ENCODE assay signal across 29 cellular contexts in genomic region chr12:95738024-95738611, GRCh38. TPM values are rescaled to one million over a fixed set of nuclear protein-coding genes. Genes with fewer than 3 reads are reported as not detected.
DNase-seq lines count a peak whose midpoint lies in the region; ATAC-seq, FAIRE-seq and TF ChIP-seq lines count a peak whose summit lies in the region.
"Had no signal": no experiment of that assay in that cellular context is flagged by ENCODE, and none has a peak within 500 bp of the region (broad histone marks: within the 10 kb centered on the region; RNA-seq: fewer than 3 reads in every experiment).

No MANE protein-coding gene starts in this region.

- H3K4ac ChIP-seq in H1 (replicated peaks; ENCODE audit: insufficient read length, low read depth, low read length) = no peak overlapping the region

- CTCF ChIA-PET in H1 (lab: Charles Lee; ENCODE audit: partially characterized antibody) = interaction anchor here (0.9 to 1.1 kb wide), 3 partner anchors 30 to 151 kb away, joined by 3 to 4 read pairs (median 3); no protein-coding TSS in a partner anchor
- CTCF ChIA-PET in activated naive CD4-positive, alpha-beta T cell treated with anti-CD3 and anti-CD28 coated beads for 36 hours (lab: Charles Lee) = no interaction called here

- H3F3A ChIP-seq in GM23338 (replicated peaks; ENCODE audit: low read depth) = no peaks in the 10 kb centered on the region

- H3K4me3 ChIP-seq in H1 (ENCODE audit: extremely low read depth in 1 of 4, insufficient read depth in 2 of 4, low read depth in 3 of 4, low read length in 4 of 4) = no peak overlapping the region
- H3K4me3 ChIP-seq in pancreas = peak overlapping the region in 2 of 4 donors; percentile 16 to 33
- H3K4me3 ChIP-seq in GM23338 = no peak overlapping the region
- H3K4me3 ChIP-seq: HAP-1, lung, sigmoid colon, testis had no signal

- H3K9me3 ChIP-seq in H1 (ENCODE audit: insufficient read depth in 2 of 2, low read depth in 1 of 2, low read length in 1 of 2) (no peaks in the 10 kb centered on the region), pancreas (no peaks in the 10 kb centered on the region)
- H3K9me3 ChIP-seq: HAP-1, sigmoid colon, testis had no signal

- no peaks in the 10 kb centered on the region for H3K9me3 Mint-ChIP-seq in activated naive CD4-positive, alpha-beta T cell treated with anti-CD3 and anti-CD28 coated beads for 36 hours
- H3K9me3 Mint-ChIP-seq in GM23338 = no peaks in the 10 kb centered on the region
- H3K9me3 Mint-ChIP-seq: activated CD4-positive, alpha-beta T cell treated with anti-CD3 and anti-CD28 coated beads, Interleukin-2, amount 10 ng/mL, durations not matched to agents 24 days and 14 days; activated naive CD8-positive, alpha-beta T cell treated with anti-CD3 and anti-CD28 coated beads, Interleukin-2, amount 50 U/mL, for 24 hours; activated T-cell treated with anti-CD3 and anti-CD28 coated beads, Interleukin-2, amount 50 U/mL, for 24 hours; CD4-positive, CD25-positive, alpha-beta regulatory T cell; central memory CD8-positive, alpha-beta T cell had no signal

- WGBS in H1 (ENCODE audit: extremely low coverage in 1 of 2, insufficient coverage in 1 of 2, insufficient read length in 1 of 2, insufficient replicate concordance in 2 of 2, low coverage in 1 of 2, low lambda C conversion rate in 2 of 2, missing lambda C conversion rate in 1 of 2), 2 experiments = 81% methylated on average over 11 of the region's 11 CpGs; no CpG with 5 or more reads in 1 of the 2 experiments
- WGBS in pancreas, 2 donors = 22 to 27% methylated on average over 11 of the region's 11 CpGs

- no peaks in the 10 kb centered on the region for H4K20me1 ChIP-seq in H1 (replicated peaks in 1 of 2; ENCODE audit: control insufficient read depth in 1 of 2, insufficient read depth in 2 of 2, low read length in 2 of 2)
- H4K20me1 ChIP-seq in GM23338 (replicated peaks; ENCODE audit: insufficient read depth) = 0 out of 2 replicates have a peak, but pooled peaks cover 3% of the 10 kb centered on the region

- no peak overlapping the region for H2BK20ac ChIP-seq in H1 (ENCODE audit: low read length)

- H3K4me1 Mint-ChIP-seq in activated naive CD4-positive, alpha-beta T cell treated with anti-CD3 and anti-CD28 coated beads for 36 hours (ENCODE audit: low read depth) = no peaks in the 10 kb centered on the region
- peaks cover 5% of the 10 kb centered on the region for H3K4me1 Mint-ChIP-seq in GM23338
- H3K4me1 Mint-ChIP-seq: activated CD4-positive, alpha-beta T cell treated with anti-CD3 and anti-CD28 coated beads, Interleukin-2, amount 10 ng/mL, durations not matched to agents 24 days and 14 days; activated naive CD8-positive, alpha-beta T cell treated with anti-CD3 and anti-CD28 coated beads, Interleukin-2, amount 50 U/mL, for 24 hours; CD4-positive, CD25-positive, alpha-beta regulatory T cell; central memory CD8-positive, alpha-beta T cell had no signal

- H3K9ac ChIP-seq in H1 (replicated peaks in 1 of 4; ENCODE audit: extremely low read depth in 1 of 4, low read depth in 3 of 4, low read length in 3 of 4) = no peak overlapping the region

- intact Hi-C loops in pancreas (cut with DNase I) = no loop called here
- intact Hi-C loops in activated naive CD4-positive, alpha-beta T cell treated with anti-CD3 and anti-CD28 coated beads for 36 hours (cut with micrococcal nuclease) = no loop called here

- H3K27ac ChIP-seq in H1 (ENCODE audit: low read depth, low read length) = no peak overlapping the region
- H3K27ac ChIP-seq in pancreas = peak overlapping the region; percentile 67 to 87 (median 87)
- H3K27ac ChIP-seq in GM23338 (ENCODE audit: low read depth) = no peak overlapping the region

- no peak overlapping the region for H3K4me3 Mint-ChIP-seq in activated naive CD4-positive, alpha-beta T cell treated with anti-CD3 and anti-CD28 coated beads for 36 hours
- no peak overlapping the region for H3K4me3 Mint-ChIP-seq in GM23338
- H3K4me3 Mint-ChIP-seq: activated CD4-positive, alpha-beta T cell treated with anti-CD3 and anti-CD28 coated beads, Interleukin-2, amount 10 ng/mL, durations not matched to agents 24 days and 14 days; activated naive CD8-positive, alpha-beta T cell treated with anti-CD3 and anti-CD28 coated beads, Interleukin-2, amount 50 U/mL, for 24 hours; activated T-cell treated with anti-CD3 and anti-CD28 coated beads, Interleukin-2, amount 50 U/mL, for 24 hours; CD4-positive, CD25-positive, alpha-beta regulatory T cell; central memory CD8-positive, alpha-beta T cell had no signal

- no peak overlapping the region for H3K4me2 ChIP-seq in H1 (ENCODE audit: insufficient read depth in 1 of 2, low read depth in 2 of 2, low read length in 2 of 2)
- no peak overlapping the region for H3K4me2 ChIP-seq in GM23338

- no peak overlapping the region for H4K5ac ChIP-seq in H1 (ENCODE audit: insufficient read length, low read depth, low read length)

- H3K23ac ChIP-seq in H1 (ENCODE audit: insufficient read length) = no peak overlapping the region

- H2AK5ac ChIP-seq in H1 (ENCODE audit: low read depth, low read length) = 0 out of 2 replicates have a peak overlapping the region, but pooled peaks have one; percentile 27

- no peak overlapping the region for H2BK5ac ChIP-seq in H1 (ENCODE audit: low read depth, low read length)

- no peaks in the 10 kb centered on the region for H3K79me1 ChIP-seq in H1 (ENCODE audit: low read depth, low read length)

- H4K8ac ChIP-seq in H1 (ENCODE audit: extremely low read depth, insufficient read depth, low read length) = no peak overlapping the region

- H3K27me3 ChIP-seq in H1 (replicated peaks in 1 of 4; ENCODE audit: control insufficient read depth in 3 of 4, extremely low read depth in 1 of 4, insufficient read depth in 3 of 4, low read length in 3 of 4) = no peaks in the 10 kb centered on the region
- no peaks in the 10 kb centered on the region for H3K27me3 ChIP-seq in pancreas
- no peaks in the 10 kb centered on the region for H3K27me3 ChIP-seq in GM23338 (ENCODE audit: insufficient read depth)
- H3K27me3 ChIP-seq: sigmoid colon, testis had no signal

- no peak for TF ChIP-seq POLR2A in H1 (IDR thresholded peaks at IDR 0.05; ENCODE audit: control extremely low read depth in 1 of 2, low read depth in 2 of 2, low read length in 2 of 2)

- ATAC-seq in pancreas = peak; percentile 76 to 84 (median 78)
- no peak for ATAC-seq in GM23338
- ATAC-seq: activated naive CD8-positive, alpha-beta T cell treated with anti-CD3 and anti-CD28 coated beads, Interleukin-2, amount 50 U/mL, for 24 hours had no signal

- H3K36me3 ChIP-seq in H1 (ENCODE audit: control insufficient read depth in 2 of 4, insufficient read depth in 4 of 4, low read length in 3 of 4) (no peaks in the 10 kb centered on the region), pancreas (no peaks in the 10 kb centered on the region), GM23338 (ENCODE audit: insufficient read depth) (no peaks in the 10 kb centered on the region)
- H3K36me3 ChIP-seq: HAP-1, sigmoid colon had no signal

- H3K4me1 ChIP-seq in H1 (replicated peaks in 1 of 4; ENCODE audit: control insufficient read depth in 3 of 4, insufficient read depth in 4 of 4, low read length in 3 of 4) (no peaks in the 10 kb centered on the region), pancreas (peaks cover 27 to 42% (median 38%) of the 10 kb centered on the region in 3 donors), GM23338 (ENCODE audit: insufficient read depth) (no peaks in the 10 kb centered on the region)

- no peaks in the 10 kb centered on the region for H3K9me2 ChIP-seq in GM23338 (ENCODE audit: insufficient read depth)

- no peak overlapping the region for H4K91ac ChIP-seq in H1 (replicated peaks; ENCODE audit: insufficient read length, low read length)

- H3K23me2 ChIP-seq in H1 (ENCODE audit: low read depth, low read length) = no peaks in the 10 kb centered on the region

- no peak overlapping the region for H3K27ac Mint-ChIP-seq in activated naive CD4-positive, alpha-beta T cell treated with anti-CD3 and anti-CD28 coated beads for 36 hours
- no peak overlapping the region for H3K27ac Mint-ChIP-seq in GM23338
- H3K27ac Mint-ChIP-seq: activated CD4-positive, alpha-beta T cell treated with anti-CD3 and anti-CD28 coated beads, Interleukin-2, amount 10 ng/mL, durations not matched to agents 24 days and 14 days; activated naive CD8-positive, alpha-beta T cell treated with anti-CD3 and anti-CD28 coated beads, Interleukin-2, amount 50 U/mL, for 24 hours; activated T-cell treated with anti-CD3 and anti-CD28 coated beads, Interleukin-2, amount 50 U/mL, for 24 hours; CD4-positive, CD25-positive, alpha-beta regulatory T cell had no signal

- H2AFZ ChIP-seq in H1 (ENCODE audit: low read length) (no peak overlapping the region), GM23338 (no peak overlapping the region)

- H3K18ac ChIP-seq in H1 (ENCODE audit: extremely low read depth, low read length) = no peak overlapping the region

- H2BK12ac ChIP-seq in H1 (ENCODE audit: low read depth, low read length) = no peak overlapping the region

- TF ChIP-seq CTCF in H1 (IDR thresholded peaks at IDR 0.05; ENCODE audit: control extremely low read depth in 1 of 3, insufficient read depth in 1 of 3, low read depth in 1 of 3, low read length in 3 of 3) (no peak), pancreas (IDR thresholded peaks at IDR 0.05) (no peak), GM23338 (conservative IDR thresholded peaks at IDR 0.05; ENCODE audit: low read depth in 2 of 2) (no peak)

- H3K27me3 Mint-ChIP-seq in activated naive CD4-positive, alpha-beta T cell treated with anti-CD3 and anti-CD28 coated beads for 36 hours (ENCODE audit: low read depth) = peaks cover 3% of the 10 kb centered on the region
- no peaks in the 10 kb centered on the region for H3K27me3 Mint-ChIP-seq in GM23338 (ENCODE audit: insufficient read depth, low read depth, poor library complexity)
- H3K27me3 Mint-ChIP-seq: activated T-cell treated with anti-CD3 and anti-CD28 coated beads, Interleukin-2, amount 50 U/mL, for 24 hours had no signal

- no peak overlapping the region for H2BK120ac ChIP-seq in H1 (replicated peaks; ENCODE audit: low read depth, low read length)

- POLR2A ChIA-PET in H1 (lab: Charles Lee; ENCODE audit: partially characterized antibody) = no interaction called here

- H3K79me2 ChIP-seq in H1 (ENCODE audit: control insufficient read depth in 1 of 2, insufficient read depth in 2 of 2, low read length in 2 of 2) (no peaks in the 10 kb centered on the region), GM23338 (replicated peaks; ENCODE audit: insufficient read depth) (no peaks in the 10 kb centered on the region)

- no peak overlapping the region for H2BK15ac ChIP-seq in H1 (ENCODE audit: low read length)

- FAIRE-seq in H1 (lab: Jason Lieb, UNC) (no peak), pancreas (lab: Jason Lieb, UNC) (no peak)
- FAIRE-seq: endometrium, islet of Langerhans had no signal

- H3K14ac ChIP-seq in H1 (ENCODE audit: insufficient read length) = no peak overlapping the region

- no peak for TF ChIP-seq EP300 in H1 (IDR thresholded peaks at IDR 0.05; ENCODE audit: borderline replicate concordance in 1 of 2, low read depth in 2 of 2, low read length in 2 of 2)

- peak; percentile 43 for DNase-seq in DMS153 (lab: John Stamatoyannopoulos, UW)
- no peak for DNase-seq in DMS153 treated with DMSO at 0.1 percent for 48 hours (lab: John Stamatoyannopoulos, UW; ENCODE audit: unreplicated experiment)
- peak; percentile 89 for DNase-seq in HT-29 (ENCODE audit: low spot score)
- no peak for DNase-seq in H1 (ENCODE audit: low read depth in 1 of 2, low spot score in 2 of 2)
- peak in 4 of 6 donors; percentile 44 to 79 (median 56) for DNase-seq in pancreas
- no peak for DNase-seq in activated naive CD4-positive, alpha-beta T cell treated with anti-CD3 and anti-CD28 coated beads for 36 hours
- DNase-seq in GM23338 (ENCODE audit: low spot score) = no peak
- no peak for DNase-seq in stimulated activated CD4-positive, alpha-beta T cell treated with anti-CD3 and anti-CD28 coated beads, Interleukin-4, amount 100 ng/mL, for 1 hour
- DNase-seq: 8988T; activated CD4-positive, alpha-beta T cell treated with anti-CD3 and anti-CD28 coated beads, Interleukin-2, amount 10 ng/mL, durations not matched to agents 24 days and 14 days; activated gamma-delta T cell treated with Interleukin-2 at 50 U/mL for 16 hours; activated naive CD8-positive, alpha-beta T cell treated with anti-CD3 and anti-CD28 coated beads, Interleukin-2, amount 50 U/mL, for 24 hours; activated T-cell treated with anti-CD3 and anti-CD28 coated beads, Interleukin-2, amount 50 U/mL, for 24 hours; CD4-positive, CD25-positive, alpha-beta regulatory T cell; KG1; NCI-H1694; NCI-H524 treated with DMSO at 0.1 percent for 48 hours; sigmoid colon; stimulated activated CD4-positive, alpha-beta T cell treated with anti-CD3 and anti-CD28 coated beads, Interleukin-15, amount 100 ng/mL, for 24 hours; stimulated activated naive CD4-positive, alpha-beta T cell treated with Interleukin-2 at 50 U/mL for 16 hours; SW 1271; T-helper 9 cell; testis had no signal

- H3K56ac ChIP-seq in H1 (replicated peaks; ENCODE audit: insufficient read length, low read depth, low read length) = no peak overlapping the region

- TF ChIP-seq RAD21 in H1 (IDR thresholded peaks at IDR 0.05 in 1 of 2, conservative IDR thresholded peaks at IDR 0.05 in 1 of 2; ENCODE audit: low read depth in 2 of 2, low read length in 2 of 2) = no peak

- no peaks in the 10 kb centered on the region for H3K36me3 Mint-ChIP-seq in activated naive CD4-positive, alpha-beta T cell treated with anti-CD3 and anti-CD28 coated beads for 36 hours (ENCODE audit: low read depth)
- H3K36me3 Mint-ChIP-seq in GM23338 (ENCODE audit: low read depth) = no peaks in the 10 kb centered on the region; the same call in 2 of the 3 replicates
- H3K36me3 Mint-ChIP-seq: CD4-positive, CD25-positive, alpha-beta regulatory T cell had no signal

RNA-seq across cellular contexts. Expression of gene NTN4, which starts 52.4 kb away (rescaled TPM):
- 17.1 and 18.1 TPM in 2 replicates for total RNA-seq in HT-29 (2014; rRNA removed; shearing (Covaris generic))
- 1.3 and 1.7 TPM in 2 replicates for total RNA-seq in H1 (2021; fragmentation: NEBNext Ultra II Directional; extraction: Animal tissue kit (Norgen Biotek cat#: 25700))
- polyA plus RNA-seq in H1 (2011; rRNA removed) (0.74 and 0.86 TPM in 2 replicates), pancreas (10 to 100 TPM; 15.5 to 18.1 TPM), GM23338 (2016; fragmentation: Nextera tagmentation; extraction: Ambion mirVana) (0.89 and 1.5 TPM in 2 replicates)
- polyA plus RNA-seq in H1 (2011; cell fraction: cytosol; rRNA removed) = 1.0 TPM
- polyA plus RNA-seq in H1 (2011; cell fraction: nucleus; rRNA removed) = 3.0 TPM
- polyA plus RNA-seq in H1 (2012, experiment 1 of 2) = 0.78 to 1.4 TPM (median 1.0 TPM) in 4 replicates
- not detected for polyA plus RNA-seq in H1 (2012, experiment 2 of 2)
- 0.71 TPM for polyA plus RNA-seq in H1 (2013, experiment 1 of 2)
- polyA plus RNA-seq in H1 (2013, experiment 2 of 2) = 0.87 TPM
- 4.3 and 7.6 TPM in 2 replicates for polyA minus RNA-seq in H1 (2011; rRNA and poly(A)+ RNA removed)
- polyA minus RNA-seq in H1 (2011; cell fraction: cytosol; rRNA and poly(A)+ RNA removed) = 2.1 TPM
- polyA minus RNA-seq in H1 (2011; cell fraction: nucleus; rRNA and poly(A)+ RNA removed) = 4.3 TPM
- 10 to 100 TPM; 14.6 to 63.9 (median 22.7) TPM for total RNA-seq in pancreas
- total RNA-seq in activated naive CD4-positive, alpha-beta T cell treated with anti-CD3 and anti-CD28 coated beads for 36 hours = not detected
- total RNA-seq in GM23338 (2014; rRNA removed; shearing (Covaris generic)) = 3.3 and 3.8 TPM in 2 replicates
- total RNA-seq: activated CD4-positive, alpha-beta T cell treated with anti-CD3 and anti-CD28 coated beads, Interleukin-2, amount 10 ng/mL, durations not matched to agents 24 days and 14 days; activated CD8-positive, alpha-beta memory T cell treated with anti-CD3 and anti-CD28 coated beads for 36 hours; CD4-positive, CD25-positive, alpha-beta regulatory T cell had no signal

Comparison
In these comparisons a context has a peak if more than half of its experiments do, and no peak if none do; other contexts are left out.
1. DNase-seq: peak in DMS153 (single experiment), HT-29 (single experiment) and pancreas (4 of 6); none in DMS153 treated with DMSO at 0.1 percent for 48 hours (single experiment), H1 (0 of 2), activated naive CD4-positive, alpha-beta T cell treated with anti-CD3 and anti-CD28 coated beads for 36 hours (single experiment), GM23338 (single experiment) and stimulated activated CD4-positive, alpha-beta T cell treated with anti-CD3 and anti-CD28 coated beads, Interleukin-4, amount 100 ng/mL, for 1 hour (single experiment).
2. H3K27ac ChIP-seq: peak in pancreas (4 of 4); none in H1 (single experiment) and GM23338 (single experiment).